Comparison of ENCODE assay signal across 16 cellular contexts in genomic region chr6:36019167-36019566, GRCh38. TPM values are rescaled to one million over a fixed set of nuclear protein-coding genes. Genes with fewer than 3 reads are reported as not detected.
"Had no signal": no experiment of that assay in that cellular context is flagged by ENCODE, and none has a peak within 500 bp of the region (broad histone marks: within the 10 kb centered on the region; RNA-seq: fewer than 3 reads in every experiment).

No MANE protein-coding gene starts in this region.

- DNase-seq: activated CD4-positive, alpha-beta memory T cell treated with anti-CD3 and anti-CD28 coated beads for 36 hours; activated CD4-positive, alpha-beta T cell treated with anti-CD3 and anti-CD28 coated beads for 4 hours; activated naive CD4-positive, alpha-beta T cell; activated naive CD8-positive, alpha-beta T cell treated with anti-CD3 and anti-CD28 coated beads, Interleukin-2, amount 10 ng/mL, durations not matched to agents 7 days and 5 days; amygdala; colonic mucosa; endodermal cell; foreskin fibroblast; mucosa of descending colon; naive B cell; uterus had no signal

- H3K27me3 ChIP-seq: colonic mucosa, hepatocyte, uterus had no signal

- H3K4me3 ChIP-seq: colonic mucosa, hepatocyte, mucosa of descending colon, tibial nerve, uterus had no signal

- H3K27ac ChIP-seq: colonic mucosa, epithelial cell of prostate, hepatocyte, tibial nerve, uterus had no signal

RNA-seq across cellular contexts. Expression of gene SLC26A8, which starts 5.3 kb away (rescaled TPM):
- total RNA-seq: activated CD4-positive, alpha-beta memory T cell treated with anti-CD3 and anti-CD28 coated beads for 36 hours; activated naive CD8-positive, alpha-beta T cell treated with anti-CD3 and anti-CD28 coated beads, Interleukin-2, amount 10 ng/mL, durations not matched to agents 7 days and 5 days; endodermal cell; glomerular endothelial cell; hepatocyte; progenitor cell of endocrine pancreas had no signal
- polyA plus RNA-seq: hepatocyte had no signal
